In the genomic region with DNA sequence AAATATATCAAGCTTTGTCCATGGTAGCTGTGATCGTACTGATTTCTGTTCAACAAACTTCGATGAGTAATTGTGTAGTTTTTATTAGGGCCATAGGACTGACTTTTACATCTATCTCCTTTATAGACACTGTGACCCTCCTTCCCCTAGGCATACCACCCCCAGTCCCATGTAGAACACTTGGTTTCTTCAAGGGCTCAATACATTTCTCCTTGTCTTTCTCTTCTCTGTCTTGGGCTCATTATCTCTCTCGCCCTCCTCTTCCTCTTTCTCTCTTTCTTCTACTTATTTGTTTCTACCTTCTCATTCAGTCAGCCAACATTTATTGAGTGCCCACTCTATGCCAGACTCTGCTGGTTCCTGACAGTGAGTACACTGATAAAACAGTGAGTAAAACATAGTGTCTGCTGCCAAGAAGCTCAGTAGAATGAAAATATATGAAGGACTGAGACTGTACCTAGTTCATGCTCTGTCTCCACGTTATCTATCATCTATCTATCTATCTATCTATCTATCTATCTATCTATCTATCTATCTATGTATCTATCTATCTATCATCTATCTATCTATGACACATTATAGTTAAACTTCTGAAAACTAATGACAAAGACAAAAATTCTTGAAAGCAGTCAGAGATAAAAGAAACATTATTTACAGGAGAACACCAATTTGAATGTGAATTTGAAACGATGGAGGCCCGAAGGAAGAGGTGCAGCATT, we compare ENCODE assay signal across 12 cellular contexts.
DNase-seq lines count a peak whose midpoint lies in the region; ATAC-seq, FAIRE-seq and TF ChIP-seq lines count a peak whose summit lies in the region.
"Had no signal": no experiment of that assay in that cellular context is flagged by ENCODE, and none has a peak within 500 bp of the region (broad histone marks: within the 10 kb centered on the region; RNA-seq: fewer than 3 reads in every experiment).

No MANE protein-coding gene starts in this region.

- H2BK5ac ChIP-seq in mesenchymal stem cell (ENCODE audit: low read depth, low read length, poor library complexity, severe bottlenecking): no peak overlapping the region

- FAIRE-seq in K562 (lab: Jason Lieb, UNC): peak; percentile 23

- no peak for ATAC-seq in Right ventricle myocardium inferior
- no peak for ATAC-seq in K562
- ATAC-seq in GM18520 (IDR thresholded peaks at IDR 0.05; ENCODE audit: unreplicated experiment): no peak
- ATAC-seq: A549 had no signal

- H3K36me3 ChIP-seq in cardiac muscle cell: no peaks in the 10 kb centered on the region
- H3K36me3 ChIP-seq in K562 (ENCODE audit: control insufficient read depth, insufficient read depth, low read length): no peaks in the 10 kb centered on the region
- H3K36me3 ChIP-seq in mesenchymal stem cell (ENCODE audit: control insufficient read depth in 1 of 2, insufficient read depth in 2 of 2, low read depth in 1 of 2, low read length in 2 of 2): no peaks in the 10 kb centered on the region
- H3K36me3 ChIP-seq in stomach smooth muscle (ENCODE audit: control insufficient read depth in 2 of 2, insufficient read depth in 2 of 2, low read length in 2 of 2): no peaks in the 10 kb centered on the region
- H3K36me3 ChIP-seq: tibial nerve had no signal

- no peak overlapping the region for H3K18ac ChIP-seq in mesenchymal stem cell (ENCODE audit: low read depth in 1 of 2, low read length in 2 of 2)

- peak overlapping the region in 1 of 2 experiments; percentile 73; a peak in 2 of 4 replicates for H3K9ac ChIP-seq in K562 (ENCODE audit: insufficient read depth in 1 of 2, low read depth in 2 of 2, low read length in 2 of 2)
- H3K9ac ChIP-seq in mesenchymal stem cell (ENCODE audit: low read length): peak overlapping the region; percentile 61
- no peak overlapping the region for H3K9ac ChIP-seq in stomach smooth muscle (ENCODE audit: low read length in 2 of 2)

- no peaks in the 10 kb centered on the region for H3K4me1 ChIP-seq in cardiac muscle cell (ENCODE audit: low read depth)
- H3K4me1 ChIP-seq in K562 (replicated peaks in 1 of 2; ENCODE audit: control insufficient read depth in 2 of 2, insufficient read depth in 2 of 2, low read length in 2 of 2): peaks cover 5 to 10% of the 10 kb centered on the region in 2 experiments; a peak in 3 of 5 replicates
- no peaks in the 10 kb centered on the region for H3K4me1 ChIP-seq in mesenchymal stem cell (ENCODE audit: control insufficient read depth, insufficient read depth, low read depth, low read length)
- no peaks in the 10 kb centered on the region for H3K4me1 ChIP-seq in stomach smooth muscle (ENCODE audit: control insufficient read depth, insufficient read depth, low read length)
- H3K4me1 ChIP-seq: A549, tibial nerve had no signal

- no peaks in the 10 kb centered on the region for H4K20me1 ChIP-seq in K562 (replicated peaks; ENCODE audit: control insufficient read depth, insufficient read depth, low read length)

- no peak for DNase-seq in cardiac muscle cell (ENCODE audit: low read depth in 1 of 2, low spot score in 1 of 2)
- no peak for DNase-seq in Right ventricle myocardium inferior (ENCODE audit: missing footprints)
- no peak for DNase-seq in K562 (ENCODE audit: extremely low read depth in 1 of 4, low spot score in 3 of 4)
- no peak for DNase-seq in mesenchymal stem cell
- no peak for DNase-seq in GDM1 (lab: John Stamatoyannopoulos, UW)
- no peak for DNase-seq in MV-4-11 (lab: John Stamatoyannopoulos, UW)
- DNase-seq: DMS 273 treated with DMSO at 0.1 percent for 48 hours; stimulated activated CD4-positive, alpha-beta T cell treated with anti-CD3 and anti-CD28 coated beads, Interleukin-12 subunit alpha, Interleukin-12 subunit beta, amount 100 ng/mL, for 4 hours had no signal

- H3K9me3 ChIP-seq in cardiac muscle cell (ENCODE audit: low read depth) (no peaks in the 10 kb centered on the region), K562 (replicated peaks; ENCODE audit: control insufficient read depth, insufficient read depth, low read depth, low read length) (no peaks in the 10 kb centered on the region), mesenchymal stem cell (ENCODE audit: control insufficient read depth, low read length) (no peaks in the 10 kb centered on the region), stomach smooth muscle (ENCODE audit: control insufficient read depth in 2 of 2, low read length in 2 of 2) (no peaks in the 10 kb centered on the region)
- H3K9me3 ChIP-seq: A549, tibial nerve had no signal

- in situ Hi-C loops in K562 (cut with MboI): no loop called here

- H3K9me1 ChIP-seq in K562 (ENCODE audit: control insufficient read depth, insufficient read depth, low read length): no peaks in the 10 kb centered on the region

- H3K14ac ChIP-seq in mesenchymal stem cell (ENCODE audit: low read length in 2 of 2): no peak overlapping the region

- no peak for TF ChIP-seq CTCF in cardiac muscle cell (IDR thresholded peaks at IDR 0.05; ENCODE audit: low read depth, low read length)
- TF ChIP-seq CTCF in K562 (IDR thresholded peaks at IDR 0.05 in 2 of 3, conservative IDR thresholded peaks at IDR 0.05 in 1 of 3; ENCODE audit: insufficient read depth in 2 of 3, low read depth in 1 of 3, low read length in 3 of 3): no peak

- no peak overlapping the region for H3K4ac ChIP-seq in mesenchymal stem cell (ENCODE audit: low read depth in 1 of 2, low read length in 2 of 2)

- no peaks in the 10 kb centered on the region for H3K79me2 ChIP-seq in K562 (ENCODE audit: control insufficient read depth, insufficient read depth, low read length)

- TF ChIP-seq EP300 in K562 (IDR thresholded peaks at IDR 0.05; ENCODE audit: low read length): no peak

- H2BK12ac ChIP-seq in mesenchymal stem cell (ENCODE audit: low read length in 2 of 2): no peak overlapping the region

- CTCF ChIA-PET in K562 (lab: Yijun Ruan, JAX; ENCODE audit: low intra/inter-chr PET ratio): no interaction called here

- no peaks in the 10 kb centered on the region for H3K79me1 ChIP-seq in mesenchymal stem cell (replicated peaks; ENCODE audit: low read length, poor library complexity, severe bottlenecking)

- H2AFZ ChIP-seq in K562 (ENCODE audit: low read depth, low read length) (peak overlapping the region; percentile 97), mesenchymal stem cell (ENCODE audit: low read depth, low read length) (no peak overlapping the region)

- H2BK120ac ChIP-seq in mesenchymal stem cell (ENCODE audit: low read depth, low read length): no peak overlapping the region

- POLR2A ChIA-PET in K562 (lab: Yijun Ruan, JAX): interaction anchor here (0.6 to 1.1 kb wide), 2 partner anchors 9 to 527 kb away, joined by 4 read pairs; no protein-coding TSS in a partner anchor

- H3K4me2 ChIP-seq in K562 (ENCODE audit: insufficient read depth, low read length) (peak overlapping the region; percentile 85), mesenchymal stem cell (ENCODE audit: low read length, poor library complexity, severe bottlenecking) (no peak overlapping the region)
- H3K4me2 ChIP-seq: A549 had no signal

- no peak overlapping the region for H2BK15ac ChIP-seq in mesenchymal stem cell (ENCODE audit: low read depth, poor library complexity, severe bottlenecking)

- no peak overlapping the region for H3K27ac ChIP-seq in cardiac muscle cell
- peak overlapping the region; percentile 61; the same call in 1 of the 3 replicates for H3K27ac ChIP-seq in K562 (ENCODE audit: extremely low read depth, low read depth, low read length)
- H3K27ac ChIP-seq in mesenchymal stem cell (ENCODE audit: low read length, poor library complexity, severe bottlenecking): no peak overlapping the region
- H3K27ac ChIP-seq in stomach smooth muscle (ENCODE audit: low read length): no peak overlapping the region
- H3K27ac ChIP-seq: A549 had no signal

- TF ChIP-seq RAD21 in K562 (CRISPR knock-in tag; conservative IDR thresholded peaks at IDR 0.05 in 1 of 2, IDR thresholded peaks at IDR 0.05 in 1 of 2): no peak

- TF ChIP-seq POLR2A in K562 (conservative IDR thresholded peaks at IDR 0.05): no peak

- no peak overlapping the region for H4K91ac ChIP-seq in mesenchymal stem cell (ENCODE audit: low read length)

- no peak overlapping the region for H2AK5ac ChIP-seq in mesenchymal stem cell (ENCODE audit: low read length, severe bottlenecking)

- WGBS in K562 (ENCODE audit: insufficient coverage, low coverage, missing lambda C conversion rate): 33% methylated on average over 5 of the region's 6 CpGs
- WGBS in mesenchymal stem cell: 90% methylated on average over 2 of the region's 6 CpGs

- H4K8ac ChIP-seq in mesenchymal stem cell (ENCODE audit: low read length): no peak overlapping the region

- H3K27me3 ChIP-seq in cardiac muscle cell: no peaks in the 10 kb centered on the region
- H3K27me3 ChIP-seq in K562 (ENCODE audit: control insufficient read depth in 2 of 2, insufficient read depth in 2 of 2, low read length in 2 of 2): no peaks in the 10 kb centered on the region
- peaks cover 0 to 4% of the 10 kb centered on the region in 2 experiments for H3K27me3 ChIP-seq in mesenchymal stem cell (ENCODE audit: control insufficient read depth in 1 of 2, insufficient read depth in 1 of 2, low read length in 2 of 2)
- H3K27me3 ChIP-seq in stomach smooth muscle (ENCODE audit: control insufficient read depth in 1 of 2, insufficient read depth in 2 of 2, low read length in 2 of 2): no peaks in the 10 kb centered on the region
- H3K27me3 ChIP-seq: tibial nerve had no signal

- intact Hi-C loops in Right ventricle myocardium inferior (cut with DNase I) (no loop called here), K562 (cut with micrococcal nuclease) (no loop called here)

- H3K23ac ChIP-seq in mesenchymal stem cell (ENCODE audit: low read length in 2 of 2): no peak overlapping the region

- BruUV-seq in K562 (replicated peaks; lab: Mats Ljungman, UMichigan): no TSS peak

- peak overlapping the region; percentile 38 for H3K4me3 ChIP-seq in cardiac muscle cell
- H3K4me3 ChIP-seq in K562: peak overlapping the region; percentile 54
- peak overlapping the region in 1 of 2 experiments; percentile 80 for H3K4me3 ChIP-seq in mesenchymal stem cell (ENCODE audit: insufficient read depth in 1 of 2, low read depth in 1 of 2, low read length in 2 of 2)
- peak overlapping the region; percentile 57 to 69 for H3K4me3 ChIP-seq in stomach smooth muscle (ENCODE audit: low read length in 2 of 2)
- H3K4me3 ChIP-seq: A549 had no signal

TF ChIP-seq in K562, 482 proteins besides CTCF, POLR2A, EP300 and RAD21 (continues in another document):
- peak; percentile 66; the same call in 1 of the 2 replicates for TF ChIP-seq GATAD2B (IDR thresholded peaks at IDR 0.05; ENCODE audit: borderline replicate concordance)
- TF ChIP-seq HNRNPK (IDR thresholded peaks at IDR 0.05; ENCODE audit: low read depth, low read length, poor library complexity, severe bottlenecking): no peak
- TF ChIP-seq MTA1 (IDR thresholded peaks at IDR 0.05; ENCODE audit: borderline replicate concordance): 0 out of 2 replicates have a peak, but pooled peaks have one; percentile 18
- no peak for TF ChIP-seq ARNT (IDR thresholded peaks at IDR 0.05)
